Comparison of ENCODE assay signal across 10 cellular contexts in the genomic region with DNA sequence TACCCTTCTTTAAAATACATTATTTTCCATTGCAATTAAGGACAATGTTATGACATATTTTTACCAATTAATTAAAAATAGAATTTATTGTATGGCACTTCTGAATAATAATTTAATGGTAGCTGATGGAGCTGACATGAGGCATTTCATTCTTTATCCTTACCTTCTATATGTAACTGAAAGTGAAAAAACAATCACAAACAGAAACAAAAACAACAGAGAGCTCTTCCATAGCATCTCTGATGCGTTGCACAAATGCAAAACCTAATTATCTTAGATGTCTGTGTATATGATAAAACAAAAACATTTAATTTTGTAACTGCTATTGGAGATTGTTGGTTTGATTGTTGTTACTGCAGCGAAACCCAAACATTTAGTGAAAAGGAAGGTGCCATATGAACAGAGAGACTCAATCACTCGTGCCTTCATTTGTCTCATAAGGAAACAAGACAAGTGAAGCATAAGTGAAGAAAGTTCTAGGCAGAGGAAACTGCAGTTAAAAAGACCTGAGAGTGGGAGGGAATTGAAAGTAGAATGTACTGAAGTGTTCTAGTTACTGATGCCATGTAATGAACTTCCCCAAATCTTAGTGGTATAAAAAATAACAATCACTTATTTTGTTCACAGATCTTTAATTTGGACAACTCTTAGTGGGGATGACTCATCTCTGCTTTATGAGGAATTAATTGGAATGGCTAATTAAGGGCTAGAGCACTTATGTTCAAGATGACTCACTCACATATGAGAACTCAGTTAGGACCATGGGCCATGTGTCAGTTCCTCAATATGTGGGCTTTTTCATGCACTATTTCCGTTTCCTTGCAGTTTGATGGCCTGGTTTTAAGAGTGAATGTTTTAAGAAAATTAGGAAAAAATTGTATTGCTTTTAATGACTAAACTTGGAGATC.
DNase-seq lines count a peak whose midpoint lies in the region; ATAC-seq and TF ChIP-seq lines count a peak whose summit lies in the region.
"Had no signal": no experiment of that assay in that cellular context is flagged by ENCODE, and none has a peak within 500 bp of the region (broad histone marks: within the 10 kb centered on the region; RNA-seq: fewer than 3 reads in every experiment).

No MANE protein-coding gene starts in this region.

- H3K36me3 ChIP-seq in thyroid gland: no peaks in the 10 kb centered on the region

- TF ChIP-seq CTCF in osteocyte (IDR thresholded peaks at IDR 0.05): no peak
- no peak for TF ChIP-seq CTCF in thyroid gland (IDR thresholded peaks at IDR 0.05)

- no peaks in the 10 kb centered on the region for H3K9me3 ChIP-seq in thyroid gland

- intact Hi-C loops in thyroid gland (cut with DNase I): no loop called here

- TF ChIP-seq POLR2A in thyroid gland (IDR thresholded peaks at IDR 0.05): no peak

- H3K4me3 ChIP-seq in thyroid gland (replicated peaks in 1 of 3): no peak overlapping the region

- H3K4me1 ChIP-seq in thyroid gland: no peaks in the 10 kb centered on the region

- no peaks in the 10 kb centered on the region for H3K27me3 ChIP-seq in thyroid gland

- H3K9me3 Mint-ChIP-seq in osteocyte (ENCODE audit: unreplicated experiment): no peaks in the 10 kb centered on the region
- H3K9me3 Mint-ChIP-seq: T-helper 1 cell treated with Interleukin-12 subunit alpha and Interleukin-12 subunit beta and Interleukin-4 antibody, amounts not matched to agents 30 μg/mL and 1 μg/mL, for 36 hours had no signal

- no peaks in the 10 kb centered on the region for H3K36me3 Mint-ChIP-seq in osteocyte (ENCODE audit: unreplicated experiment)
- H3K36me3 Mint-ChIP-seq: CD4-positive, CD25-positive, alpha-beta regulatory T cell had no signal

- peaks cover 4% of the 10 kb centered on the region for H3K27me3 Mint-ChIP-seq in osteocyte (ENCODE audit: unreplicated experiment)
- H3K27me3 Mint-ChIP-seq: CD4-positive, CD25-positive, alpha-beta regulatory T cell had no signal

- 86% methylated on average over 4 of the region's 4 CpGs for WGBS in thyroid gland, 2 donors

- no peak overlapping the region for H3K27ac Mint-ChIP-seq in osteocyte (ENCODE audit: unreplicated experiment)
- H3K27ac Mint-ChIP-seq: CD4-positive, CD25-positive, alpha-beta regulatory T cell; T-helper 1 cell treated with Interleukin-12 subunit alpha and Interleukin-12 subunit beta and Interleukin-4 antibody, amounts not matched to agents 30 μg/mL and 1 μg/mL, for 36 hours had no signal

- H3K4me3 Mint-ChIP-seq in osteocyte (ENCODE audit: unreplicated experiment): no peak overlapping the region
- H3K4me3 Mint-ChIP-seq: CD4-positive, CD25-positive, alpha-beta regulatory T cell; T-helper 1 cell treated with Interleukin-12 subunit alpha and Interleukin-12 subunit beta and Interleukin-4 antibody, amounts not matched to agents 30 μg/mL and 1 μg/mL, for 36 hours had no signal

- no peaks in the 10 kb centered on the region for H3K4me1 Mint-ChIP-seq in osteocyte (ENCODE audit: unreplicated experiment)
- H3K4me1 Mint-ChIP-seq: CD4-positive, CD25-positive, alpha-beta regulatory T cell had no signal

- DNase-seq in NOMO-1 treated with dmso at 0.1 percent for 144 hours (lab: John Stamatoyannopoulos, UW; ENCODE audit: unreplicated experiment): peak; percentile 63
- no peak for DNase-seq in NCI-H187 treated with DMSO at 0.1 percent for 48 hours (lab: John Stamatoyannopoulos, UW)
- no peak for DNase-seq in osteocyte (ENCODE audit: extremely low spot score, unreplicated experiment)
- no peak for DNase-seq in stimulated activated naive CD4-positive, alpha-beta T cell treated with Interleukin-2 at 50 U/mL for 16 hours (lab: John Stamatoyannopoulos, UW)
- no peak for DNase-seq in thyroid gland
- DNase-seq: CD4-positive, CD25-positive, alpha-beta regulatory T cell had no signal

- ATAC-seq in GM18519 (IDR thresholded peaks at IDR 0.05; ENCODE audit: low FRiP score, unreplicated experiment): peak; percentile 58
- peak; percentile 81 for ATAC-seq in GM21528 (IDR thresholded peaks at IDR 0.05; ENCODE audit: low FRiP score, unreplicated experiment)
- ATAC-seq in HG03097 (IDR thresholded peaks at IDR 0.05; ENCODE audit: low FRiP score, unreplicated experiment): peak; percentile 65

- no peak overlapping the region for H3K27ac ChIP-seq in thyroid gland
